In genomic region chr17:27559506-27559931, GRCh38 we compare ENCODE assay signal across 10 cellular contexts.
A peak's percentile ranks its signal among the peaks of the same experiment; 100 is the strongest.
DNase-seq lines count a peak whose midpoint lies in the region; ATAC-seq and TF ChIP-seq lines count a peak whose summit lies in the region.
"Had no signal": no experiment of that assay in that cellular context is flagged by ENCODE, and none has a peak within 500 bp of the region (broad histone marks: within the 10 kb centered on the region; RNA-seq: fewer than 3 reads in every experiment).

No MANE protein-coding gene starts in this region.

- 17 to 18% (median 17%) methylated on average over 11 of the region's 11 CpGs for WGBS in ovary, 3 donors

- H3K4me1 Mint-ChIP-seq in activated CD8-positive, alpha-beta memory T cell treated with anti-CD3 and anti-CD28 coated beads, Interleukin-2, amount 10 ng/mL, durations not matched to agents 7 days and 5 days = peaks cover 33% of the 10 kb centered on the region

- no peak overlapping the region for H3K27ac Mint-ChIP-seq in activated CD8-positive, alpha-beta memory T cell treated with anti-CD3 and anti-CD28 coated beads, Interleukin-2, amount 10 ng/mL, durations not matched to agents 7 days and 5 days

- no peaks in the 10 kb centered on the region for H3K9me3 Mint-ChIP-seq in activated CD8-positive, alpha-beta memory T cell treated with anti-CD3 and anti-CD28 coated beads, Interleukin-2, amount 10 ng/mL, durations not matched to agents 7 days and 5 days (ENCODE audit: low read depth)

- ATAC-seq in activated CD8-positive, alpha-beta memory T cell treated with anti-CD3 and anti-CD28 coated beads, Interleukin-2, amount 10 ng/mL, durations not matched to agents 7 days and 5 days = no peak
- no peak for ATAC-seq in GM18873 (IDR thresholded peaks at IDR 0.05; ENCODE audit: low FRiP score, unreplicated experiment)
- no peak for ATAC-seq in GM18858 (IDR thresholded peaks at IDR 0.05; ENCODE audit: unreplicated experiment)

- CTCF ChIA-PET in activated CD8-positive, alpha-beta memory T cell treated with anti-CD3 and anti-CD28 coated beads, Interleukin-2, amount 10 ng/mL, durations not matched to agents 7 days and 5 days (lab: Charles Lee) = interaction anchor here (1.4 kb wide), 1 partner anchor 9 kb away, joined by 5 read pairs; no protein-coding TSS in a partner anchor

- no peak for TF ChIP-seq CTCF in Peyer's patch (IDR thresholded peaks at IDR 0.05)
- TF ChIP-seq CTCF in fibroblast of pulmonary artery (IDR thresholded peaks at IDR 0.05; ENCODE audit: low read length, missing control alignments) = peak; percentile 56
- TF ChIP-seq CTCF in ovary (IDR thresholded peaks at IDR 0.05) = peak in 1 of 3 donors; percentile 45

- H3K36me3 Mint-ChIP-seq in activated CD8-positive, alpha-beta memory T cell treated with anti-CD3 and anti-CD28 coated beads, Interleukin-2, amount 10 ng/mL, durations not matched to agents 7 days and 5 days = peaks cover 30% of the 10 kb centered on the region

- peaks cover 0 to 26% (median 7%) of the 10 kb centered on the region in 4 donors for H3K4me1 ChIP-seq in Peyer's patch
- H3K4me1 ChIP-seq in ovary (ENCODE audit: insufficient read depth) = peaks cover 7% of the 10 kb centered on the region

- H3K4me3 ChIP-seq in Peyer's patch = peak overlapping the region in 1 of 4 donors; percentile 15
- H3K4me3 ChIP-seq in fibroblast of pulmonary artery (replicated peaks; ENCODE audit: low read depth, low read length) = peak overlapping the region; percentile 37
- peak overlapping the region; percentile 4 for H3K4me3 ChIP-seq in ovary

- TF ChIP-seq EP300 in ovary (IDR thresholded peaks at IDR 0.05) = no peak

- no peak for TF ChIP-seq POLR2A in Peyer's patch (IDR thresholded peaks at IDR 0.05)
- TF ChIP-seq POLR2A in ovary (IDR thresholded peaks at IDR 0.05) = no peak

- intact Hi-C loops in ovary (cut with DNase I) = no loop called here

- H3K27ac ChIP-seq in Peyer's patch (peak overlapping the region; percentile 25 to 79 (median 55)), ovary (peak overlapping the region in 1 of 2 donors; percentile 56)

- H3K27me3 Mint-ChIP-seq in activated CD8-positive, alpha-beta memory T cell treated with anti-CD3 and anti-CD28 coated beads, Interleukin-2, amount 10 ng/mL, durations not matched to agents 7 days and 5 days = no peaks in the 10 kb centered on the region

- H3K4me3 Mint-ChIP-seq in activated CD8-positive, alpha-beta memory T cell treated with anti-CD3 and anti-CD28 coated beads, Interleukin-2, amount 10 ng/mL, durations not matched to agents 7 days and 5 days = no peak overlapping the region

- no peaks in the 10 kb centered on the region for H3K36me3 ChIP-seq in Peyer's patch
- no peaks in the 10 kb centered on the region for H3K36me3 ChIP-seq in ovary

- DNase-seq in AG08396 (ENCODE audit: low spot score) (peak; percentile 51), Peyer's patch (peak in 1 of 3 donors; percentile 59), fibroblast of pulmonary artery (ENCODE audit: low read depth) (peak; percentile 94), ovary (peak; percentile 68 to 78 (median 72)), NCI-H2029 (lab: John Stamatoyannopoulos, UW) (no peak)
- no peak for DNase-seq in activated CD8-positive, alpha-beta memory T cell treated with anti-CD3 and anti-CD28 coated beads, Interleukin-2, amount 10 ng/mL, durations not matched to agents 7 days and 5 days
- DNase-seq: GOT3, T-helper 2 cell had no signal

- H3K9me3 ChIP-seq in Peyer's patch = no peaks in the 10 kb centered on the region
- H3K9me3 ChIP-seq in ovary = no peaks in the 10 kb centered on the region

- H3K27me3 ChIP-seq in Peyer's patch = no peaks in the 10 kb centered on the region
- H3K27me3 ChIP-seq in ovary = no peaks in the 10 kb centered on the region

Comparison
In these comparisons a context has a peak if more than half of its experiments do, and no peak if none do; other contexts are left out.
1. DNase-seq: peak in AG08396 (single experiment), fibroblast of pulmonary artery (single experiment) and ovary (5 of 5); none in NCI-H2029 (single experiment) and activated CD8-positive, alpha-beta memory T cell treated with anti-CD3 and anti-CD28 coated beads, Interleukin-2, amount 10 ng/mL, durations not matched to agents 7 days and 5 days (single experiment).